Comparison of ENCODE assay signal across 28 cellular contexts in the genomic region with DNA sequence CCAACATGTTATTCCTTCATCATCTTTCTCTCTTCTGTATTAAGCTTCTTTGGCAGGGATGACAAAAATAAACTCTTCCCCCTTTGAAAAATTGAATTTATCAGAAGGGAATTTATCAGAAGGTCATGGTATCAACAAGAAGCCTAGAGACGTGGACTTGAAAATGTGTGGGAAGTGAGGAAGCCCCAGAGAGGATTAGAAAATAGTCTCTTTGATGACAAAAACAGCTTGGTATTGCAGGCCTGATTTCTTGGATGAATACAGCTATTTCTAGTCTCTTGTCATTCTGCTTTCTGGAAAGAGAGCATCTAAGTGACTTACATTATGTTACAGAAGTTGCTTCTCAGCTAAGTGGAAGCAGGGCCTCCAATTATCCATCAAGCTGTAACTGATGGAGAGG.
"Had no signal": no experiment of that assay in that cellular context is flagged by ENCODE, and none has a peak within 500 bp of the region (broad histone marks: within the 10 kb centered on the region; RNA-seq: fewer than 3 reads in every experiment).

No MANE protein-coding gene starts in this region.

- ATAC-seq: activated naive CD4-positive, alpha-beta T cell treated with anti-CD3 and anti-CD28 coated beads, Interleukin-2, amount 50 U/mL, for 72 hours; activated T-cell treated with anti-CD3 and anti-CD28 coated beads, Interleukin-2, amount 50 U/mL, for 72 hours; esophagus mucosa; foreskin keratinocyte; gastrocnemius medialis; WTC11 had no signal

- H3K4me1 ChIP-seq: colonic mucosa, foreskin keratinocyte had no signal

- DNase-seq: activated CD4-positive, alpha-beta memory T cell treated with anti-CD3 and anti-CD28 coated beads, Interleukin-2, amount 10 ng/mL, durations not matched to agents 7 days and 5 days; activated CD4-positive, alpha-beta T cell treated with anti-CD3 and anti-CD28 coated beads for 1 hour; activated CD4-positive, alpha-beta T cell treated with anti-CD3 and anti-CD28 coated beads for 4 hours; activated CD4-positive, alpha-beta T cell treated with anti-CD3 and anti-CD28 coated beads, Interleukin-2, amount 10 ng/mL, durations not matched to agents 7 days and 5 days; activated CD4-positive, alpha-beta T cell treated with anti-CD3 and anti-CD28 coated beads, Interleukin-2, amount 50 U/mL, for 4 hours; activated CD8-positive, alpha-beta memory T cell treated with anti-CD3 and anti-CD28 coated beads, Interleukin-2, amount 50 U/mL, for 48 hours; activated gamma-delta T cell; activated naive CD4-positive, alpha-beta T cell; activated naive CD4-positive, alpha-beta T cell treated with anti-CD3 and anti-CD28 coated beads, Interleukin-2, amount 10 ng/mL, durations not matched to agents 7 days and 5 days; activated naive CD8-positive, alpha-beta T cell treated with anti-CD3 and anti-CD28 coated beads, Interleukin-2, amount 10 ng/mL, durations not matched to agents 7 days and 5 days; activated T-cell treated with anti-CD3 and anti-CD28 coated beads for 4 hours; activated T-cell treated with anti-CD3 and anti-CD28 coated beads, Interleukin-2, amount 50 U/mL, for 24 hours; activated T-cell treated with anti-CD3 and anti-CD28 coated beads, Interleukin-2, amount 50 U/mL, for 72 hours; amniotic stem cell; anterior cingulate cortex; brain microvascular endothelial cell; caudate nucleus; colonic mucosa; effector CD8-positive, alpha-beta T cell; foreskin keratinocyte; gastrocnemius medialis; glutamatergic neuron; heart left ventricle; T-helper 2 cell had no signal

- H3K4me3 ChIP-seq: colonic mucosa, gastrocnemius medialis, heart left ventricle had no signal

- H3K9me3 ChIP-seq: colonic mucosa, gastrocnemius medialis had no signal

- H3K36me3 ChIP-seq: brain microvascular endothelial cell, colonic mucosa, gastrocnemius medialis, heart left ventricle had no signal

- H3K27ac ChIP-seq: brain microvascular endothelial cell, colonic mucosa, foreskin keratinocyte, gastrocnemius medialis, VCaP had no signal

- H3K27me3 ChIP-seq: brain microvascular endothelial cell, colonic mucosa, foreskin keratinocyte, gastrocnemius medialis, heart left ventricle had no signal
